Comparison of ENCODE assay signal across 27 cellular contexts in genomic region chr4:182201871-182202270, GRCh38. TPM values are rescaled to one million over a fixed set of nuclear protein-coding genes. Genes with fewer than 3 reads are reported as not detected.
"Had no signal": no experiment of that assay in that cellular context is flagged by ENCODE, and none has a peak within 500 bp of the region (broad histone marks: within the 10 kb centered on the region; RNA-seq: fewer than 3 reads in every experiment).

No MANE protein-coding gene starts in this region.

- H3K36me3 ChIP-seq: neutrophil, pancreas, right lobe of liver, stomach, tibial artery had no signal

- H3K4me1 Mint-ChIP-seq: naive B cell had no signal

- H3K27ac ChIP-seq: dorsolateral prefrontal cortex, epithelial cell of prostate, neutrophil, pancreas, right lobe of liver, stomach, tibial artery had no signal

- ATAC-seq: left lobe of liver; mucosa of descending colon; natural killer cell treated with Interleukin-12 subunit alpha and Interleukin-12 subunit beta and Interleukin-15 and Interleukin-18, amount 100 ng/mL, for 72 hours; pancreas; right lobe of liver had no signal

- H3K27ac Mint-ChIP-seq: mesothelial cell of epicardium; natural killer cell treated with Interleukin-12 subunit alpha and Interleukin-12 subunit beta and Interleukin-15 and Interleukin-18, amount 100 ng/mL, for 72 hours had no signal

- DNase-seq: dorsolateral prefrontal cortex; effector CD4-positive, alpha-beta T cell; head of caudate nucleus; kidney; mesenchymal stem cell; mucosa of descending colon; naive B cell; pancreas; right lobe of liver; small intestine; stimulated activated CD4-positive, alpha-beta T cell treated with anti-CD3 and anti-CD28 coated beads, Interleukin-12 subunit alpha, Interleukin-12 subunit beta, amount 100 ng/mL, for 4 hours; stimulated activated CD4-positive, alpha-beta T cell treated with anti-CD3 and anti-CD28 coated beads, Interleukin-1b, Interleukin-23, amount 100 ng/mL, for 48 hours; stimulated activated CD4-positive, alpha-beta T cell treated with anti-CD3 and anti-CD28 coated beads, Interleukin-4, amount 100 ng/mL, for 1 hour; stimulated activated CD8-positive, alpha-beta memory T cell treated with anti-CD3 and anti-CD28 coated beads, Interleukin-4, amount 100 ng/mL, for 48 hours; stimulated activated naive CD4-positive, alpha-beta T cell; stomach; tibial artery had no signal

- H3K9me3 ChIP-seq: mucosa of descending colon, neutrophil, pancreas, right lobe of liver, stomach, tibial artery had no signal

- H3K36me3 Mint-ChIP-seq: mesothelial cell of epicardium; naive B cell; natural killer cell treated with Interleukin-12 subunit alpha and Interleukin-12 subunit beta and Interleukin-15 and Interleukin-18, amount 100 ng/mL, for 72 hours had no signal

- H3K9me3 Mint-ChIP-seq: mesothelial cell of epicardium, neural crest cell, type B pancreatic cell had no signal

- H3K27me3 ChIP-seq: neutrophil, pancreas, right lobe of liver, stomach, tibial artery had no signal

- H3K4me1 ChIP-seq: pancreas, right lobe of liver, stomach, tibial artery had no signal

- H3K27me3 Mint-ChIP-seq: naive B cell; natural killer cell treated with Interleukin-12 subunit alpha and Interleukin-12 subunit beta and Interleukin-15 and Interleukin-18, amount 100 ng/mL, for 72 hours; type B pancreatic cell had no signal

- FAIRE-seq: colon, frontal cortex, kidney, pancreas, small intestine had no signal

- H3K4me3 ChIP-seq: dorsolateral prefrontal cortex, lung, mucosa of descending colon, pancreas, right lobe of liver, stomach, tibial artery had no signal

- H3K4me3 Mint-ChIP-seq: mesothelial cell of epicardium; naive B cell; natural killer cell treated with Interleukin-12 subunit alpha and Interleukin-12 subunit beta and Interleukin-15 and Interleukin-18, amount 100 ng/mL, for 72 hours; neural crest cell; type B pancreatic cell had no signal

RNA-seq across cellular contexts. Expression of gene TENM3, which starts 41.3 kb away (rescaled TPM):
- total RNA-seq: natural killer cell treated with Interleukin-12 subunit alpha and Interleukin-12 subunit beta and Interleukin-15 and Interleukin-18, amount 100 ng/mL, for 72 hours had no signal
